In the genomic region with DNA sequence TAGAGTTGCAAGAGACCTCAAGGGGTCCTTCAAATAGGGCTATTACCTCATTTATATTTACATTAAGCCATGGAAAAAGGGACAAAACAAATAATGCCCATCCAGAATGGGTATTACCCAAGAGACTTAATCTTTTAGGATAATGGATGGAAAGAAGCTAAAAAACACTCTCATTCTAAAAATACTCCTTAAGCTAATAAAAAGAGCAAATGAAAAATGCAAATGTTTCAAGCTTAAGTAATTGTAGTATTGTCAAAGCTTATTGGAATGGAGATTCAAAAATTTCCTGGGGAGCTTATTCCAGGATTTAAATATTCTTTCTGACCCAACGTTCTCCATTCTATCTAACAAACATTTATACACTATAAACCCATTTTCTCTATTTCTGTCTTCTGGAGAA, we compare ENCODE assay signal across 10 cellular contexts.
"Had no signal": no experiment of that assay in that cellular context is flagged by ENCODE, and none has a peak within 500 bp of the region (broad histone marks: within the 10 kb centered on the region; RNA-seq: fewer than 3 reads in every experiment).

No MANE protein-coding gene starts in this region.

- H3K36me3 ChIP-seq: HAP-1 had no signal

- H3K27ac Mint-ChIP-seq: HFFc6 had no signal

- H3K27ac ChIP-seq: GM23248 had no signal

- FAIRE-seq: H1, H54 had no signal

- DNase-seq: GM23248, GOT3, H7, H9, HCEC 1CT, HFFc6 had no signal

- H3K9me3 ChIP-seq: HAP-1 had no signal

- H3K9me3 Mint-ChIP-seq: HFFc6 had no signal

- ATAC-seq: HCT116 had no signal

- H3K9ac ChIP-seq: GM23248 had no signal

- H3K4me3 ChIP-seq: GM23248, HAP-1 had no signal

- H2AFZ ChIP-seq: GM23248 had no signal

- H3K4me3 Mint-ChIP-seq: H9, HFFc6 had no signal
